9 cellular contexts compared by ENCODE assay signal in the genomic region with DNA sequence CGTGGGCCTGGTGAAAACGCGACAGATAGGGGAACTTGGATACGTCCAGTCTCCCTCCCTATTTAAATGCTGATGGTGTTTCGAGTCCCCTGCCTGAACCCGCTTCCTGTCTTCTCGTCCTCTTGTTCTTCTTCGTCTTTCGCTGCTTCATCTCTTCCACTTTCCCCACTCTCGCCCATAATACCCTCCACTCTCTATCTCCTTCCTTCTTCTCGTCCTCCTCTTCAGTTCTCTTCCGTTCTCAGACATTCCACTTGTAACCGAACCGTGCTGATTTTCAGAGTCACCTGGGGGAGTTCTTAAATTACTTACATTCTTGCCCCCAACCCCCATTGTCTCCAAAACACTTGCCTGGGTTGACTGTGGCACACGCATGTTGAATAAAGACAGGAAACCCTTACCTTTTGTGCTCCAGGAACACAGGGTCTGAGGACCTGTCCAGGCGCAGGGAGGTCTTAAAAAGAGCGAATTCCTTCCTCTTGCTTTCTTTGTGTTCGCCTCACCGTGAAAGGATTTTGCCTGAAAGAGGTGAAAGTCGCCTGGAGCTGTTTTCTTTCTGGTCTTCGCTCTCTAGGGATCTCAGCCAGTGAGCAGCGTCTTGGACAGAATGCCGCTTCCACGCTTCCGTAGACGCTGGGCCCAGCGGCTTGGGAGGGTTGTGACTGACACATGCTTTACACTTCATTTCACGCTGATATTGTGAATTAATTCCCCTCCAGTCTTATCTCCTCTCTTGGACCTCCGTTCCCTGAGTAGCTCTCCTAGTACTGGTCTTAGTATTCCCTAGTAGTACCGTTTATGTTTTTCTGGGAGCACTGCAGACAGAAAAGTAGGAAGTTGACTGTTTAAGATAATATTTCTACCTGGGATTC.
DNase-seq lines count a peak whose midpoint lies in the region; ATAC-seq, FAIRE-seq and TF ChIP-seq lines count a peak whose summit lies in the region.
"Had no signal": no experiment of that assay in that cellular context is flagged by ENCODE, and none has a peak within 500 bp of the region (broad histone marks: within the 10 kb centered on the region; RNA-seq: fewer than 3 reads in every experiment).

No MANE protein-coding gene starts in this region.

- TSS peak; percentile 59 for BruUV-seq in K562 (replicated peaks; lab: Mats Ljungman, UMichigan)

- no peaks in the 10 kb centered on the region for H3K36me3 ChIP-seq in BE2C
- H3K36me3 ChIP-seq in K562 (ENCODE audit: control insufficient read depth, insufficient read depth, low read length), result no peaks in the 10 kb centered on the region; the same call in 2 of the 3 replicates
- H3K36me3 ChIP-seq: suprapubic skin had no signal

- no peaks in the 10 kb centered on the region for H3K9me3 ChIP-seq in BE2C
- H3K9me3 ChIP-seq in K562 (replicated peaks; ENCODE audit: control insufficient read depth, insufficient read depth, low read depth, low read length), result peaks cover 18% of the 10 kb centered on the region

- peaks cover 23% of the 10 kb centered on the region for H3K36me3 Mint-ChIP-seq in mesothelial cell of epicardium

- intact Hi-C loops in K562 (cut with micrococcal nuclease), result loop anchor here (2.0 kb wide), 1 partner anchor 23 kb away; no protein-coding TSS in a partner anchor

- in situ Hi-C loops in K562 (cut with MboI), result no loop called here

- peak overlapping the region; percentile 99 for H2AFZ ChIP-seq in K562 (ENCODE audit: low read depth, low read length)

- peak overlapping the region; percentile 93 for H3K4me3 ChIP-seq in BE2C (ENCODE audit: low read depth, low read length)
- H3K4me3 ChIP-seq in HFF-Myc (replicated peaks; ENCODE audit: low read depth, low read length), result peak overlapping the region; percentile 38
- H3K4me3 ChIP-seq in K562, result peak overlapping the region; percentile 51
- H3K4me3 ChIP-seq: suprapubic skin had no signal

- peak overlapping the region; percentile 89 for H3K27ac ChIP-seq in K562 (ENCODE audit: extremely low read depth, low read depth, low read length)
- H3K27ac ChIP-seq: suprapubic skin had no signal

- peak; percentile 68 for FAIRE-seq in K562 (lab: Jason Lieb, UNC)

- POLR2A ChIA-PET in K562 (lab: Yijun Ruan, JAX), result interaction anchor here (0.6 to 3.5 kb wide), 13 partner anchors 8 to 638 kb away, joined by 3 to 18 read pairs (median 3); no protein-coding TSS in a partner anchor

- TF ChIP-seq RAD21 in K562 (CRISPR knock-in tag; conservative IDR thresholded peaks at IDR 0.05 in 1 of 2, IDR thresholded peaks at IDR 0.05 in 1 of 2), result no peak

- ATAC-seq in K562 (peak; percentile 83), omental fat pad (ENCODE audit: low FRiP score) (no peak)

- peaks cover 31% of the 10 kb centered on the region for H3K79me2 ChIP-seq in K562 (ENCODE audit: control insufficient read depth, insufficient read depth, low read length)

- DNase-seq in BE2C, result peak; percentile 63
- DNase-seq in HFF-Myc (ENCODE audit: extremely low read depth, low read depth), result no peak
- peak; percentile 39 to 90 (median 54) for DNase-seq in K562 (ENCODE audit: extremely low read depth in 1 of 4, low spot score in 3 of 4)
- no peak for DNase-seq in mesothelial cell of epicardium (ENCODE audit: low spot score in 2 of 2, unreplicated experiment in 2 of 2)
- DNase-seq in omental fat pad (ENCODE audit: low spot score), result no peak
- no peak for DNase-seq in NCI-H2029 (lab: John Stamatoyannopoulos, UW)
- no peak for DNase-seq in NK-92 (lab: John Stamatoyannopoulos, UW; ENCODE audit: unreplicated experiment)
- DNase-seq in NCI-H2081 treated with DMSO at 0.1 percent for 48 hours (lab: John Stamatoyannopoulos, UW), result no peak

- H3K27me3 ChIP-seq in BE2C (no peaks in the 10 kb centered on the region), K562 (ENCODE audit: control insufficient read depth in 2 of 2, insufficient read depth in 2 of 2, low read length in 2 of 2) (no peaks in the 10 kb centered on the region)

- peak overlapping the region; percentile 71 for H3K4me3 Mint-ChIP-seq in mesothelial cell of epicardium

- CTCF ChIA-PET in K562 (lab: Yijun Ruan, JAX; ENCODE audit: low intra/inter-chr PET ratio), result no interaction called here

- TF ChIP-seq EP300 in K562 (IDR thresholded peaks at IDR 0.05; ENCODE audit: low read length), result peak; percentile 23; the same call in 1 of the 2 replicates

- peak overlapping the region; percentile 94 for H3K4me2 ChIP-seq in K562 (ENCODE audit: insufficient read depth, low read length)

- H4K20me1 ChIP-seq in K562 (replicated peaks; ENCODE audit: control insufficient read depth, insufficient read depth, low read length), result no peaks in the 10 kb centered on the region

- H3K4me1 ChIP-seq in BE2C (no peaks in the 10 kb centered on the region), K562 (replicated peaks in 1 of 2; ENCODE audit: control insufficient read depth in 2 of 2, insufficient read depth in 2 of 2, low read length in 2 of 2) (peaks cover 0 to 16% of the 10 kb centered on the region in 2 experiments; a peak in 3 of 5 replicates)
- H3K4me1 ChIP-seq: suprapubic skin had no signal

- no peaks in the 10 kb centered on the region for H3K9me1 ChIP-seq in K562 (ENCODE audit: control insufficient read depth, insufficient read depth, low read length)

- peak overlapping the region; percentile 5 for H3K27ac Mint-ChIP-seq in mesothelial cell of epicardium

- H3K9me3 Mint-ChIP-seq in mesothelial cell of epicardium, result peaks cover 35% of the 10 kb centered on the region

- peak; percentile 78 for TF ChIP-seq POLR2A in K562 (conservative IDR thresholded peaks at IDR 0.05)

- H3K9ac ChIP-seq in K562 (ENCODE audit: insufficient read depth in 1 of 2, low read depth in 2 of 2, low read length in 2 of 2), result peak overlapping the region; percentile 92

- H3K4me1 Mint-ChIP-seq in mesothelial cell of epicardium, result peaks cover 7% of the 10 kb centered on the region

- WGBS in K562 (ENCODE audit: insufficient coverage, low coverage, missing lambda C conversion rate), result 1% methylated on average over 30 of the region's 30 CpGs

- H3K27me3 Mint-ChIP-seq in mesothelial cell of epicardium (ENCODE audit: low read depth), result peaks cover 47% of the 10 kb centered on the region

- TF ChIP-seq CTCF in BE2C (IDR thresholded peaks at IDR 0.05; ENCODE audit: low read depth, low read length) (no peak), HFF-Myc (IDR thresholded peaks at IDR 0.05; ENCODE audit: low read depth, low read length, missing control alignments) (no peak), K562 (IDR thresholded peaks at IDR 0.05 in 2 of 3, conservative IDR thresholded peaks at IDR 0.05 in 1 of 3; ENCODE audit: insufficient read depth in 2 of 3, low read depth in 1 of 3, low read length in 3 of 3) (0 out of 6 replicates have a peak, but pooled peaks of 1 of the 3 experiments have one; percentile 13), mesothelial cell of epicardium (IDR thresholded peaks at IDR 0.05; ENCODE audit: unreplicated experiment) (no peak), omental fat pad (IDR thresholded peaks at IDR 0.05) (no peak)

TF ChIP-seq in K562, 482 proteins besides CTCF, POLR2A, EP300 and RAD21 (continues in another document):
- TF ChIP-seq CC2D1A (IDR thresholded peaks at IDR 0.05) (no peak), TARDBP (IDR thresholded peaks at IDR 0.05) (no peak), NUFIP1 (IDR thresholded peaks at IDR 0.05; ENCODE audit: partially characterized antibody) (no peak), MCM7 (IDR thresholded peaks at IDR 0.05) (no peak), BRD9 (IDR thresholded peaks at IDR 0.05; ENCODE audit: low read depth, partially characterized antibody) (no peak), NR4A1 (CRISPR knock-in tag; IDR thresholded peaks at IDR 0.05) (no peak), NR4A1 (tag; IDR thresholded peaks at IDR 0.05) (no peak), GTF2F1 (IDR thresholded peaks at IDR 0.05; ENCODE audit: low read depth, low read length) (peak; percentile 88), HDGF (IDR thresholded peaks at IDR 0.05) (peak; percentile 99), POLR2G (IDR thresholded peaks at IDR 0.05; ENCODE audit: low read depth, low read length) (peak; percentile 44; the same call in 1 of the 2 replicates), ZNF23 (CRISPR knock-in tag; IDR thresholded peaks at IDR 0.05) (no peak), EHMT2 (IDR thresholded peaks at IDR 0.05) (peak; percentile 66; the same call in 1 of the 2 replicates)
- TF ChIP-seq, protein P1, sequence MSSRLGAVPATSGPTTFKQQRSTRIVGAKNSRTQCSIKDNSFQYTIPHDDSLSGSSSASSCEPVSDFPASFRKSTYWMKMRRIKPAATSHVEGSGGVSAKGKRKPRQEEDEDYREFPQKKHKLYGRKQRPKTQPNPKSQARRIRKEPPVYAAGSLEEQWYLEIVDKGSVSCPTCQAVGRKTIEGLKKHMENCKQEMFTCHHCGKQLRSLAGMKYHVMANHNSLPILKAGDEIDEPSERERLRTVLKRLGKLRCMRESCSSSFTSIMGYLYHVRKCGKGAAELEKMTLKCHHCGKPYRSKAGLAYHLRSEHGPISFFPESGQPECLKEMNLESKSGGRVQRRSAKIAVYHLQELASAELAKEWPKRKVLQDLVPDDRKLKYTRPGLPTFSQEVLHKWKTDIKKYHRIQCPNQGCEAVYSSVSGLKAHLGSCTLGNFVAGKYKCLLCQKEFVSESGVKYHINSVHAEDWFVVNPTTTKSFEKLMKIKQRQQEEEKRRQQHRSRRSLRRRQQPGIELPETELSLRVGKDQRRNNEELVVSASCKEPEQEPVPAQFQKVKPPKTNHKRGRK (tag; IDR thresholded peaks at IDR 0.05), result peak; percentile 55; the same call in 1 of the 2 replicates
- TF ChIP-seq, protein P2, sequence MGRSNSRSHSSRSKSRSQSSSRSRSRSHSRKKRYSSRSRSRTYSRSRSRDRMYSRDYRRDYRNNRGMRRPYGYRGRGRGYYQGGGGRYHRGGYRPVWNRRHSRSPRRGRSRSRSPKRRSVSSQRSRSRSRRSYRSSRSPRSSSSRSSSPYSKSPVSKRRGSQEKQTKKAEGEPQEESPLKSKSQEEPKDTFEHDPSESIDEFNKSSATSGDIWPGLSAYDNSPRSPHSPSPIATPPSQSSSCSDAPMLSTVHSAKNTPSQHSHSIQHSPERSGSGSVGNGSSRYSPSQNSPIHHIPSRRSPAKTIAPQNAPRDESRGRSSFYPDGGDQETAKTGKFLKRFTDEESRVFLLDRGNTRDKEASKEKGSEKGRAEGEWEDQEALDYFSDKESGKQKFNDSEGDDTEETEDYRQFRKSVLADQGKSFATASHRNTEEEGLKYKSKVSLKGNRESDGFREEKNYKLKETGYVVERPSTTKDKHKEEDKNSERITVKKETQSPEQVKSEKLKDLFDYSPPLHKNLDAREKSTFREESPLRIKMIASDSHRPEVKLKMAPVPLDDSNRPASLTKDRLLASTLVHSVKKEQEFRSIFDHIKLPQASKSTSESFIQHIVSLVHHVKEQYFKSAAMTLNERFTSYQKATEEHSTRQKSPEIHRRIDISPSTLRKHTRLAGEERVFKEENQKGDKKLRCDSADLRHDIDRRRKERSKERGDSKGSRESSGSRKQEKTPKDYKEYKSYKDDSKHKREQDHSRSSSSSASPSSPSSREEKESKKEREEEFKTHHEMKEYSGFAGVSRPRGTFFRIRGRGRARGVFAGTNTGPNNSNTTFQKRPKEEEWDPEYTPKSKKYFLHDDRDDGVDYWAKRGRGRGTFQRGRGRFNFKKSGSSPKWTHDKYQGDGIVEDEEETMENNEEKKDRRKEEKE (IDR thresholded peaks at IDR 0.05; ENCODE audit: borderline replicate concordance in 1 of 2, control insufficient read depth in 1 of 2, low read depth in 2 of 2, low read length in 1 of 2), result peak; percentile 34 to 56; a peak in 1 of 4 replicates

Comparison
In these comparisons a context has a peak if more than half of its experiments do, and no peak if none do; other contexts are left out.
1. DNase-seq: peak in BE2C (single experiment) and K562 (4 of 4); none in HFF-Myc (single experiment), mesothelial cell of epicardium (0 of 2), omental fat pad (single experiment), NCI-H2029 (single experiment), NK-92 (single experiment) and NCI-H2081 treated with DMSO at 0.1 percent for 48 hours (single experiment).
2. H3K4me3 ChIP-seq: peak in every context shown above with its lines; median percentile 93 in BE2C; 51 in K562; 38 in HFF-Myc.